Comparison of ENCODE assay signal across 27 cellular contexts in the genomic region with DNA sequence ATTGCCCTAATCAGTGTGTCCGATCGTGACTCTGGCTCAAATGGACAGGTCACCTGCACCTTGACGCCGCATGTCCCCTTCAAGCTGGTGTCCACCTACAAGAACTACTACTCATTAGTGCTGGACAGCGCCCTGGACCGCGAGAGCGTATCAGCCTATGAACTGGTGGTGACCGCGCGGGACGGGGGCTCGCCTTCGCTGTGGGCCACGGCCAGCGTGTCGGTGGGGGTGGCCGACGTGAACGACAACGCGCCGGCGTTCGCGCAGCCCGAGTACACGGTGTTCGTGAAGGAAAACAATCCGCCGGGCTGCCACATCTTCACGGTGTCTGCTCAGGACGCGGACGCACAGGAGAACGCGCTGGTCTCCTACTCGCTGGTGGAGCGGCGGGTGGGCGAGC. TPM values are rescaled to one million over a fixed set of nuclear protein-coding genes. Genes with fewer than 3 reads are reported as not detected.
"Had no signal": no experiment of that assay in that cellular context is flagged by ENCODE, and none has a peak within 500 bp of the region (broad histone marks: within the 10 kb centered on the region; RNA-seq: fewer than 3 reads in every experiment).

No MANE protein-coding gene starts in this region.

- H3K27ac ChIP-seq: dorsolateral prefrontal cortex, gastrocnemius medialis, heart right ventricle, spleen, thoracic aorta had no signal

- FAIRE-seq: endometrium, urothelium cell line had no signal

- ATAC-seq: esophagus mucosa; gastrocnemius medialis; heart right ventricle; left lobe of liver; mucosa of descending colon; naive thymus-derived CD8-positive, alpha-beta T cell; sciatic nerve; stimulated activated naive B cell treated with anti-CD40 and anti-IgM and Interleukin-4, amounts not matched to agents 10 μg/mL and 1 μg/mL and 100 μg/mL, for 72 hours; stimulated activated naive CD8-positive, alpha-beta T cell treated with anti-CD3 and anti-CD28 coated beads, Interleukin-15, amount 100 ng/mL, for 72 hours had no signal

- H3K4me3 ChIP-seq: gastrocnemius medialis, heart right ventricle, mucosa of descending colon, spleen, thoracic aorta had no signal

- H3K4me1 ChIP-seq: gastrocnemius medialis, heart right ventricle, spleen had no signal

- H3K27me3 ChIP-seq: dorsolateral prefrontal cortex had no signal

- H3K36me3 ChIP-seq: gastrocnemius medialis, heart right ventricle, spleen, thoracic aorta had no signal

- DNase-seq: cortex of kidney; dorsolateral prefrontal cortex; effector CD8-positive, alpha-beta T cell; gastrocnemius medialis; heart right ventricle; hypothalamus; islet precursor cell; mucosa of descending colon; naive thymus-derived CD8-positive, alpha-beta T cell; nucleus accumbens; stimulated activated CD4-positive, alpha-beta T cell treated with anti-CD3 and anti-CD28 coated beads, Interleukin-15, amount 100 ng/mL, for 24 hours; stimulated activated CD4-positive, alpha-beta T cell treated with anti-CD3 and anti-CD28 coated beads, Interleukin-1b, Interleukin-23, amount 100 ng/mL, for 48 hours; stimulated activated CD4-positive, alpha-beta T cell treated with anti-CD3 and anti-CD28 coated beads, Interleukin-4, amount 100 ng/mL, for 4 hours; stimulated activated naive B cell treated with anti-CD40 and anti-IgM and Interleukin-4, amounts not matched to agents 10 μg/mL and 1 μg/mL and 100 μg/mL, for 72 hours; stimulated activated naive CD8-positive, alpha-beta T cell treated with anti-CD3 and anti-CD28 coated beads, Interleukin-15, amount 100 ng/mL, for 72 hours; trophoblast cell had no signal

- H3K4me3 Mint-ChIP-seq: naive thymus-derived CD8-positive, alpha-beta T cell; neural crest cell; stimulated activated naive B cell treated with anti-CD40 and anti-IgM and Interleukin-4, amounts not matched to agents 10 μg/mL and 1 μg/mL and 100 μg/mL, for 72 hours; stimulated activated naive CD8-positive, alpha-beta T cell treated with anti-CD3 and anti-CD28 coated beads, Interleukin-15, amount 100 ng/mL, for 72 hours had no signal

- H3K4me1 Mint-ChIP-seq: naive thymus-derived CD8-positive, alpha-beta T cell; neural crest cell; stimulated activated naive B cell treated with anti-CD40 and anti-IgM and Interleukin-4, amounts not matched to agents 10 μg/mL and 1 μg/mL and 100 μg/mL, for 72 hours; stimulated activated naive CD8-positive, alpha-beta T cell treated with anti-CD3 and anti-CD28 coated beads, Interleukin-15, amount 100 ng/mL, for 72 hours had no signal

RNA-seq across cellular contexts. Expression of gene PCDHA13, which starts 1.4 kb away (rescaled TPM):
- total RNA-seq: esophagus mucosa; gastrocnemius medialis; heart right ventricle; naive thymus-derived CD8-positive, alpha-beta T cell had no signal
- polyA plus RNA-seq: heart right ventricle; naive thymus-derived CD8-positive, alpha-beta T cell had no signal

RNA-seq across cellular contexts. Expression of gene PCDHA12, which starts 8.3 kb away (rescaled TPM):
- total RNA-seq: esophagus mucosa; naive thymus-derived CD8-positive, alpha-beta T cell; skeletal muscle tissue had no signal
- polyA plus RNA-seq: fibroblast of lung; naive thymus-derived CD8-positive, alpha-beta T cell had no signal

RNA-seq across cellular contexts. Expression of gene PCDHA11, which starts 14.6 kb away (rescaled TPM):
- total RNA-seq: esophagus mucosa; gastrocnemius medialis; naive thymus-derived CD8-positive, alpha-beta T cell had no signal
- polyA plus RNA-seq: heart right ventricle; naive thymus-derived CD8-positive, alpha-beta T cell; spleen had no signal

RNA-seq across cellular contexts. Expression of gene PCDHA10, which starts 27.7 kb away (rescaled TPM):
- total RNA-seq: left lobe of liver; naive thymus-derived CD8-positive, alpha-beta T cell had no signal
- polyA plus RNA-seq: naive thymus-derived CD8-positive, alpha-beta T cell had no signal

RNA-seq across cellular contexts. Expression of gene PCDHA9, which starts 35.2 kb away (rescaled TPM):
- total RNA-seq: left lobe of liver; naive thymus-derived CD8-positive, alpha-beta T cell; pulmonary artery endothelial cell had no signal
- polyA plus RNA-seq: heart right ventricle; naive thymus-derived CD8-positive, alpha-beta T cell; spleen had no signal
